In the genomic region with DNA sequence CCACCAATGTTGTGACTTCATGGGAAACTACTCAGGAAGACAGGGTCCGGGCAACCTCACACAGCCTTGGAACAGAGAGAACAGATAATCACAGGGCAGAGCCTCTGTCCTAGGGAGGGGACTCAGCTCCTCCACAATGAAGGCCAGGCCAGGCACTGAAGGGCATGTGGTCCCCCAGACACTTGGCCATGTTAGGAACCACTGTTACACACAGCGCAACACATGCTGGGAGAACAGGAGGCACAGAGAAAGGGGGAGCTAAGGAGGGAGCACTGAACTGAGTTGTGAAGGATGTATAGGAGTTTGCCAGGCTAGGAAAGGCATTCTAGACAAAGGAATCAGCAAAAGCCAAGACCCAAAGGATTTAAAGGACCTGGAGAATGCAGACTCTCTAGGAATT, we compare ENCODE assay signal across 1 cellular context.
TF ChIP-seq lines count a peak whose summit lies in the region.

No MANE protein-coding gene starts in this region.

TF ChIP-seq in SK-N-SH treated with all-trans-retinoic acid at 6 μM for 48 hours, 23 proteins besides CTCF, POLR2A, EP300 and RAD21 (continued from another document):
- peak; percentile 93 for TF ChIP-seq ZFP3 (CRISPR knock-in tag; IDR thresholded peaks at IDR 0.05)
TF ChIP-seq in SK-N-SH treated with all-trans-retinoic acid at 6 μM for 48 hours: peak in this region for 1.
